Comparison of ENCODE assay signal across 30 cellular contexts in the genomic region with DNA sequence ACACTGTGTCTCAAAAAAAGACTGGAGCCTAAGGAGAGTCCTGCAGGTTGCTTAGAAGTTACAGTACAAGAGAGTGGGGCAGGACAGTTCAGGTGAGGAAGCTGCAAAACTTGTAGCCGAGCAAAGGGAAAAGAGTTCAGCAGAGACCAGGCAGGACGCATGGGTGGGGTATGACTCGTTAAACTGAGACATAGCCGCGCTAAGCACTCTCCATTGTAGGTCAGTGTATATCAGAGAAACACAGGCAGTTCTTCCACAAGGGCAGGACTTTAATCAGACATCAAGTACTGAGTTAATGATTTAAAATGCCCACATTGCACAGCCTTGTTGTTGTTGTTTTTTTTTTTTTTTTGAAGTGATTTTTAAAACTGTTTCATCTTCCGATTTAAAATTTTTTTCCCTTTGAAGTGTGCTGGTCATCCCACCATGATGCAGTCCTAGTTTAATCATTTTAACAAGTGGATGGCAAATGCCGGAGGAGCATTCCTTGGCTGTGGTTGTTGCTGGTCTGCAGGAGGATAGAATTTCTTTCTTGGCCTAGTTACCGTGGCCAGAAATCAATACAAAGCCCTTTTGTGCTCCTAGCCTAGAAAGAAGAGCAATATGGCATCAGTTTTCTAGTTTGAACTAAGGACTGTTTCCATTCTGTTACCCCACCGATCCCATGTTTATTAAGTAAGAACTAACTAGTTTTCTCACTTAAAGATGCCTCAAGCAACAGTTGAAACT. TPM values are rescaled to one million over a fixed set of nuclear protein-coding genes. Genes with fewer than 3 reads are reported as not detected.
A peak's percentile ranks its signal among the peaks of the same experiment; 100 is the strongest.
DNase-seq lines count a peak whose midpoint lies in the region; ATAC-seq, FAIRE-seq and TF ChIP-seq lines count a peak whose summit lies in the region.
"Had no signal": no experiment of that assay in that cellular context is flagged by ENCODE, and none has a peak within 500 bp of the region (broad histone marks: within the 10 kb centered on the region; RNA-seq: fewer than 3 reads in every experiment).

No MANE protein-coding gene starts in this region.

- H2AFZ ChIP-seq in Karpas-422 (ENCODE audit: low read length) (no peak overlapping the region), astrocyte (ENCODE audit: low read depth, low read length) (no peak overlapping the region)

- H3K4me2 ChIP-seq in Karpas-422 (ENCODE audit: low read depth, low read length, poor library complexity, severe bottlenecking), result no peak overlapping the region
- no peak overlapping the region for H3K4me2 ChIP-seq in astrocyte (ENCODE audit: low read length)

- H3K4me1 Mint-ChIP-seq in astrocyte (ENCODE audit: low read depth, unreplicated experiment), result peaks cover 8% of the 10 kb centered on the region
- peaks cover 2% of the 10 kb centered on the region for H3K4me1 Mint-ChIP-seq in glutamatergic neuron (ENCODE audit: low read depth, unreplicated experiment)
- H3K4me1 Mint-ChIP-seq in neural crest cell, result peaks cover 23% of the 10 kb centered on the region
- peaks cover 8% of the 10 kb centered on the region for H3K4me1 Mint-ChIP-seq in stimulated activated effector memory CD8-positive, alpha-beta T cell treated with anti-CD3 and anti-CD28 coated beads, Interleukin-12 subunit alpha, Interleukin-12 subunit beta, amount 100 ng/mL, for 72 hours

- H3K9ac ChIP-seq in Karpas-422 (ENCODE audit: low read length) (no peak overlapping the region), astrocyte (ENCODE audit: low read length) (no peak overlapping the region)

- H3K9me3 ChIP-seq in Karpas-422 (ENCODE audit: low read length) (no peaks in the 10 kb centered on the region), astrocyte (ENCODE audit: insufficient read depth, low read depth, low read length) (no peaks in the 10 kb centered on the region)
- H3K9me3 ChIP-seq: pancreas, sigmoid colon, stomach had no signal

- FAIRE-seq in astrocyte (lab: Jason Lieb, UNC), result no peak
- FAIRE-seq: pancreas had no signal

- TF ChIP-seq CTCF in astrocyte (IDR thresholded peaks at IDR 0.05; ENCODE audit: insufficient read depth, low read depth, low read length) (no peak), glutamatergic neuron (IDR thresholded peaks at IDR 0.05; ENCODE audit: partially characterized antibody, unreplicated experiment) (no peak), neural crest cell (conservative IDR thresholded peaks at IDR 0.05) (no peak)

- H4K20me1 ChIP-seq in Karpas-422 (ENCODE audit: insufficient read depth, low read depth, low read length) (peaks cover 9% of the 10 kb centered on the region; the same call in 1 of the 2 replicates), astrocyte (ENCODE audit: insufficient read depth, low read length) (no peaks in the 10 kb centered on the region)

- ATAC-seq in stimulated activated effector memory CD8-positive, alpha-beta T cell treated with anti-CD3 and anti-CD28 coated beads, Interleukin-12 subunit alpha, Interleukin-12 subunit beta, amount 100 ng/mL, for 72 hours, result no peak
- ATAC-seq: left colon, natural killer cell, pancreas, PC-3, Right ventricle myocardium inferior had no signal

- H3K36me3 Mint-ChIP-seq in astrocyte (ENCODE audit: low read depth, unreplicated experiment) (peaks cover 31% of the 10 kb centered on the region), glutamatergic neuron (ENCODE audit: unreplicated experiment) (peaks cover 4% of the 10 kb centered on the region), neural crest cell (ENCODE audit: low read depth) (peaks cover 10% of the 10 kb centered on the region)
- peaks cover 98% of the 10 kb centered on the region for H3K36me3 Mint-ChIP-seq in stimulated activated effector memory CD8-positive, alpha-beta T cell treated with anti-CD3 and anti-CD28 coated beads, Interleukin-12 subunit alpha, Interleukin-12 subunit beta, amount 100 ng/mL, for 72 hours

- H3K9me3 Mint-ChIP-seq in astrocyte (ENCODE audit: unreplicated experiment) (no peaks in the 10 kb centered on the region), glutamatergic neuron (ENCODE audit: unreplicated experiment) (no peaks in the 10 kb centered on the region), neural crest cell (no peaks in the 10 kb centered on the region)
- H3K9me3 Mint-ChIP-seq in stimulated activated effector memory CD8-positive, alpha-beta T cell treated with anti-CD3 and anti-CD28 coated beads, Interleukin-12 subunit alpha, Interleukin-12 subunit beta, amount 100 ng/mL, for 72 hours, result no peaks in the 10 kb centered on the region
- H3K9me3 Mint-ChIP-seq: activated naive CD4-positive, alpha-beta T cell treated with anti-CD3 and anti-CD28 coated beads for 36 hours; HFFc6; natural killer cell had no signal

- no peaks in the 10 kb centered on the region for H3K9me2 ChIP-seq in Karpas-422 (replicated peaks; ENCODE audit: insufficient read depth, low read length)

- H3K27me3 Mint-ChIP-seq in astrocyte (ENCODE audit: low read depth, unreplicated experiment) (no peaks in the 10 kb centered on the region), glutamatergic neuron (ENCODE audit: unreplicated experiment) (no peaks in the 10 kb centered on the region), neural crest cell (ENCODE audit: low read depth) (no peaks in the 10 kb centered on the region)

- H3K27ac ChIP-seq in Karpas-422 (ENCODE audit: low read length) (0 out of 2 replicates have a peak overlapping the region, but pooled peaks have one; percentile 42), astrocyte (ENCODE audit: low read depth, low read length) (no peak overlapping the region)
- H3K27ac ChIP-seq: C4-2B, cardiac muscle cell, pancreas, sigmoid colon, stomach had no signal

- H3K4me3 ChIP-seq in Karpas-422 (ENCODE audit: low read length) (no peak overlapping the region), astrocyte (ENCODE audit: insufficient read depth, low read depth, low read length) (no peak overlapping the region)
- H3K4me3 ChIP-seq: cardiac muscle cell, pancreas, sigmoid colon, stomach had no signal

- no peak overlapping the region for H3K27ac Mint-ChIP-seq in astrocyte (ENCODE audit: unreplicated experiment)
- H3K27ac Mint-ChIP-seq in glutamatergic neuron (ENCODE audit: unreplicated experiment), result peak overlapping the region; percentile 48
- H3K27ac Mint-ChIP-seq in neural crest cell (ENCODE audit: unreplicated experiment), result peak overlapping the region; percentile 84
- H3K27ac Mint-ChIP-seq in stimulated activated effector memory CD8-positive, alpha-beta T cell treated with anti-CD3 and anti-CD28 coated beads, Interleukin-12 subunit alpha, Interleukin-12 subunit beta, amount 100 ng/mL, for 72 hours, result no peak overlapping the region
- H3K27ac Mint-ChIP-seq: activated naive CD4-positive, alpha-beta T cell treated with anti-CD3 and anti-CD28 coated beads for 36 hours; HFFc6; natural killer cell had no signal

- peak overlapping the region; percentile 25 for H3K4me3 Mint-ChIP-seq in astrocyte (ENCODE audit: unreplicated experiment)
- no peak overlapping the region for H3K4me3 Mint-ChIP-seq in glutamatergic neuron (ENCODE audit: unreplicated experiment)
- H3K4me3 Mint-ChIP-seq in neural crest cell, result no peak overlapping the region
- H3K4me3 Mint-ChIP-seq in stimulated activated effector memory CD8-positive, alpha-beta T cell treated with anti-CD3 and anti-CD28 coated beads, Interleukin-12 subunit alpha, Interleukin-12 subunit beta, amount 100 ng/mL, for 72 hours, result no peak overlapping the region
- H3K4me3 Mint-ChIP-seq: activated naive CD4-positive, alpha-beta T cell treated with anti-CD3 and anti-CD28 coated beads for 36 hours; HFFc6; natural killer cell had no signal

- H3K27me3 ChIP-seq in Karpas-422 (ENCODE audit: low read length), result no peaks in the 10 kb centered on the region
- H3K27me3 ChIP-seq in astrocyte (ENCODE audit: insufficient read depth, low read length), result no peaks in the 10 kb centered on the region
- H3K27me3 ChIP-seq: cardiac muscle cell, pancreas, sigmoid colon, stomach had no signal

- DNase-seq in Karpas-422 (no peak), astrocyte (ENCODE audit: low read depth) (no peak), glutamatergic neuron (no peak), neural crest cell (ENCODE audit: low read depth, low spot score) (no peak), COR-L47 (lab: John Stamatoyannopoulos, UW) (no peak), DMS153 treated with DMSO at 0.1 percent for 48 hours (lab: John Stamatoyannopoulos, UW; ENCODE audit: unreplicated experiment) (no peak), NCI-H510A (lab: John Stamatoyannopoulos, UW) (no peak)
- no peak for DNase-seq in stimulated activated effector memory CD8-positive, alpha-beta T cell treated with anti-CD3 and anti-CD28 coated beads, Interleukin-12 subunit alpha, Interleukin-12 subunit beta, amount 100 ng/mL, for 72 hours (ENCODE audit: low spot score in 2 of 2)
- DNase-seq: activated CD4-positive, CD25-positive, alpha-beta regulatory T cell; activated CD8-positive, alpha-beta memory T cell treated with anti-CD3 and anti-CD28 coated beads for 24 hours; activated naive CD4-positive, alpha-beta T cell treated with anti-CD3 and anti-CD28 coated beads for 36 hours; activated T-cell treated with anti-CD3 and anti-CD28 coated beads, Interleukin-2, amount 50 U/mL, for 48 hours; amniotic stem cell; dermis blood vessel endothelial cell; HFFc6; IMR-90; left colon; natural killer cell; NCI-H1092; NCI-H1930; pancreas; PC-3; sigmoid colon; stimulated activated CD4-positive, alpha-beta T cell treated with anti-CD3 and anti-CD28 coated beads, Interleukin-15, amount 100 ng/mL, for 24 hours; stomach; T1000; trophoblast cell had no signal

- H3K4me1 ChIP-seq in Karpas-422 (ENCODE audit: low read length) (peaks cover 20% of the 10 kb centered on the region), astrocyte (ENCODE audit: insufficient read depth, low read length) (no peaks in the 10 kb centered on the region)
- H3K4me1 ChIP-seq: pancreas, sigmoid colon, stomach had no signal

- peaks cover 78% of the 10 kb centered on the region for H3K36me3 ChIP-seq in Karpas-422 (ENCODE audit: insufficient read depth, low read length)
- H3K36me3 ChIP-seq in astrocyte (ENCODE audit: insufficient read depth, low read length), result peaks cover 38% of the 10 kb centered on the region

- H3K79me2 ChIP-seq in Karpas-422 (ENCODE audit: low read length) (peaks cover 19% of the 10 kb centered on the region), astrocyte (ENCODE audit: insufficient read depth, low read length) (no peaks in the 10 kb centered on the region)

RNA-seq across cellular contexts. Expression of gene LAP3, which starts 10.3 kb away (rescaled TPM):
- 141 and 146 TPM in 2 replicates for total RNA-seq in Karpas-422 (2014; rRNA removed; shearing (Covaris generic); ENCODE audit: low replicate concordance)
- total RNA-seq in astrocyte (163 and 176 TPM in 2 replicates), glutamatergic neuron (ENCODE audit: unreplicated experiment) (24.9 TPM), neural crest cell (46.7 and 49.0 TPM in 2 replicates)

RNA-seq across cellular contexts. Expression of gene MED28, which starts 27.2 kb away (rescaled TPM):
- 24.8 and 48.7 TPM in 2 replicates for total RNA-seq in Karpas-422 (2014; rRNA removed; shearing (Covaris generic); ENCODE audit: low replicate concordance)
- 42.6 and 43.6 TPM in 2 replicates for total RNA-seq in astrocyte
- total RNA-seq in glutamatergic neuron (ENCODE audit: unreplicated experiment), result 60.9 TPM
- 97.8 and 100 TPM in 2 replicates for total RNA-seq in neural crest cell

Comparison
In these comparisons a context has a peak if more than half of its experiments do, and no peak if none do; other contexts are left out.
1. H3K27ac Mint-ChIP-seq: peak in glutamatergic neuron (single experiment) and neural crest cell (single experiment); none in astrocyte (single experiment) and stimulated activated effector memory CD8-positive, alpha-beta T cell treated with anti-CD3 and anti-CD28 coated beads, Interleukin-12 subunit alpha, Interleukin-12 subunit beta, amount 100 ng/mL, for 72 hours (single experiment).